ENCODE assay signal across 21 cellular contexts in the genomic region with DNA sequence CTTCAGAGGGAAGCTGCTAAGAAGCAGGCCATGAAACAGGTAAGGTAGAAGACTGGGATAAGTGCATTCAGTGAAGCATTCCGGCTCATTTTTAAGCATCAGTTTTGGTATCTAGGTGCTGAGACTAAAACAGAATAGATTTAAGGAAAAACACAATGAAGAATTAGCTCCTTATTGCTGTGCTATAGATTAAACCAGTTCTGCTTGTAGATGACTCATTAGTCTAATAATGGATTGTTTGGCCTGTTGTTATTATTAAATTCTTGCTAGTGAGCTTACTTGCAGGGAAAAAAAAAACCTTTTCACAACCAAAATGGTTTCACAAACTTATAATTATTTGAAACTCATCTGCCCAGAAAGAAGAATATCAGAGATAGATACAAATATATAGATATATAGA. TPM values are rescaled to one million over a fixed set of nuclear protein-coding genes. Genes with fewer than 3 reads are reported as not detected.
DNase-seq lines count a peak whose midpoint lies in the region; FAIRE-seq and TF ChIP-seq lines count a peak whose summit lies in the region.
"Had no signal": no experiment of that assay in that cellular context is flagged by ENCODE, and none has a peak within 500 bp of the region (broad histone marks: within the 10 kb centered on the region; RNA-seq: fewer than 3 reads in every experiment).

No MANE protein-coding gene starts in this region.

- H3K9me3 Mint-ChIP-seq in HFFc6: no peaks in the 10 kb centered on the region
- H3K9me3 Mint-ChIP-seq: CD4-positive, alpha-beta T cell; GM23338 had no signal

- DNase-seq in DMS53 (lab: John Stamatoyannopoulos, UW) (peak; percentile 3), DMS53 treated with DMSO at 0.1 percent for 48 hours (lab: John Stamatoyannopoulos, UW; ENCODE audit: unreplicated experiment) (no peak), RWPE1 (ENCODE audit: low spot score) (peak; percentile 11), epithelial cell of esophagus (ENCODE audit: low read depth) (peak; percentile 54), Kasumi-1 (lab: John Stamatoyannopoulos, UW) (no peak), T-helper 1 cell (no peak), RCC 7860 (ENCODE audit: low spot score) (no peak), HFFc6 (no peak)
- DNase-seq: AML-193; CD4-positive, alpha-beta T cell; DMS153; DND-41; EL; HCEC 1CT had no signal

- H3K27me3 Mint-ChIP-seq in HFFc6 (ENCODE audit: insufficient read depth): peaks cover 2% of the 10 kb centered on the region; the same call in 1 of the 2 replicates
- H3K27me3 Mint-ChIP-seq: CD4-positive, alpha-beta T cell had no signal

- no peak overlapping the region for H3K27ac Mint-ChIP-seq in HFFc6
- H3K27ac Mint-ChIP-seq: CD4-positive, alpha-beta T cell; GM23338 had no signal

- peaks cover 21% of the 10 kb centered on the region for H3K4me1 Mint-ChIP-seq in HFFc6 (ENCODE audit: low read depth)
- H3K4me1 Mint-ChIP-seq: GM23338 had no signal

- TF ChIP-seq CTCF in RWPE1 (conservative IDR thresholded peaks at IDR 0.05; ENCODE audit: low read depth) (no peak), epithelial cell of esophagus (IDR thresholded peaks at IDR 0.05; ENCODE audit: insufficient read depth, low read depth, low read length, missing control alignments) (no peak), HFFc6 (IDR thresholded peaks at IDR 0.05) (no peak)

- H3K27ac ChIP-seq in RWPE1: no peak overlapping the region
- H3K27ac ChIP-seq: 22Rv1, A549, C4-2B, HL-60 had no signal

- H3K4me3 ChIP-seq in epithelial cell of esophagus (ENCODE audit: low read length): no peak overlapping the region
- H3K4me3 ChIP-seq: A549, GM12878, GM23338 had no signal

- POLR2A ChIA-PET in RWPE1 (lab: Yijun Ruan, JAX; ENCODE audit: low non-redundant PET): no interaction called here

- CTCF ChIA-PET in RWPE1 (lab: Yijun Ruan, JAX): interaction anchor here (0.6 kb wide), 1 partner anchor 11 kb away, joined by 4 read pairs; no protein-coding TSS in a partner anchor

- no peak for FAIRE-seq in RCC 7860 (lab: Jason Lieb, UNC)
- FAIRE-seq: A549, GM12878, H54 had no signal

- peaks cover 31% of the 10 kb centered on the region for H3K36me3 Mint-ChIP-seq in HFFc6 (ENCODE audit: low read depth)

- H3K4me3 Mint-ChIP-seq in HFFc6: no peak overlapping the region
- H3K4me3 Mint-ChIP-seq: CD4-positive, alpha-beta T cell; GM23338 had no signal

RNA-seq across cellular contexts. Expression of gene NSRP1, which starts 55.9 kb away (rescaled TPM):
- total RNA-seq in HFFc6 (2021; fragmentation: NEBNext Ultra II Directional; extraction: Animal tissue kit (Norgen Biotek cat#: 25700)): 10 to 100 TPM; 19.4 to 28.1 (median 27.0) TPM

Comparison
In these comparisons a context has a peak if more than half of its experiments do, and no peak if none do; other contexts are left out.
1. DNase-seq: peak in DMS53 (single experiment), RWPE1 (single experiment) and epithelial cell of esophagus (single experiment); none in DMS53 treated with DMSO at 0.1 percent for 48 hours (single experiment), Kasumi-1 (0 of 2), T-helper 1 cell (0 of 5), RCC 7860 (single experiment) and HFFc6 (single experiment).